In genomic region chr9:131398204-131398603, GRCh38 we compare ENCODE assay signal across 8 cellular contexts. TPM values are rescaled to one million over a fixed set of nuclear protein-coding genes. Genes with fewer than 3 reads are reported as not detected.
DNase-seq lines count a peak whose midpoint lies in the region; ATAC-seq and TF ChIP-seq lines count a peak whose summit lies in the region.

No MANE protein-coding gene starts in this region.

- no peak for TF ChIP-seq CTCF in LNCaP clone FGC (IDR thresholded peaks at IDR 0.05; ENCODE audit: control insufficient read depth, extremely low read depth, insufficient read depth)
- TF ChIP-seq CTCF in type B pancreatic cell (conservative IDR thresholded peaks at IDR 0.05) = no peak

- H3K27me3 Mint-ChIP-seq in activated T-helper 17 cell treated with anti-CD3 and anti-CD28 coated beads, Interleukin-2, amount 50 U/mL, for 72 hours = no peaks in the 10 kb centered on the region
- H3K27me3 Mint-ChIP-seq in type B pancreatic cell = no peaks in the 10 kb centered on the region

- H3K9me3 Mint-ChIP-seq in activated T-helper 17 cell treated with anti-CD3 and anti-CD28 coated beads, Interleukin-2, amount 50 U/mL, for 72 hours = no peaks in the 10 kb centered on the region
- no peaks in the 10 kb centered on the region for H3K9me3 Mint-ChIP-seq in type B pancreatic cell

- H3K36me3 Mint-ChIP-seq in activated T-helper 17 cell treated with anti-CD3 and anti-CD28 coated beads, Interleukin-2, amount 50 U/mL, for 72 hours (ENCODE audit: low read depth) = peaks cover 54% of the 10 kb centered on the region
- peaks cover 4% of the 10 kb centered on the region for H3K36me3 Mint-ChIP-seq in type B pancreatic cell

- ATAC-seq in activated T-helper 17 cell treated with anti-CD3 and anti-CD28 coated beads, Interleukin-2, amount 50 U/mL, for 72 hours (replicated peaks) = peak; percentile 26
- no peak for ATAC-seq in HG03432 (IDR thresholded peaks at IDR 0.05; ENCODE audit: unreplicated experiment)

- peak overlapping the region; percentile 31 for H3K27ac Mint-ChIP-seq in activated T-helper 17 cell treated with anti-CD3 and anti-CD28 coated beads, Interleukin-2, amount 50 U/mL, for 72 hours
- H3K27ac Mint-ChIP-seq in type B pancreatic cell = peak overlapping the region; percentile 92

- DNase-seq in CMK (ENCODE audit: low read depth) (peak; percentile 37), LNCaP clone FGC (ENCODE audit: low read depth) (peak; percentile 96), left kidney (ENCODE audit: low read depth, low spot score) (peak; percentile 67), type B pancreatic cell (ENCODE audit: extremely low spot score, unreplicated experiment) (no peak), NCI-H1694 (lab: John Stamatoyannopoulos, UW) (no peak), SIG-M5 treated with dmso at 0.1 percent for 504 hours (lab: John Stamatoyannopoulos, UW; ENCODE audit: unreplicated experiment) (no peak)

- H3K4me3 Mint-ChIP-seq in activated T-helper 17 cell treated with anti-CD3 and anti-CD28 coated beads, Interleukin-2, amount 50 U/mL, for 72 hours = peak overlapping the region; percentile 93
- H3K4me3 Mint-ChIP-seq in type B pancreatic cell = peak overlapping the region; percentile 98

- peak overlapping the region; percentile 68 for H3K4me3 ChIP-seq in LNCaP clone FGC (ENCODE audit: low read depth, low read length)

- peaks cover 56% of the 10 kb centered on the region for H3K4me1 Mint-ChIP-seq in activated T-helper 17 cell treated with anti-CD3 and anti-CD28 coated beads, Interleukin-2, amount 50 U/mL, for 72 hours
- peaks cover 60% of the 10 kb centered on the region for H3K4me1 Mint-ChIP-seq in type B pancreatic cell (ENCODE audit: unreplicated experiment)

RNA-seq across cellular contexts. Expression of gene PRRC2B, which starts 4.3 kb away (rescaled TPM):
- total RNA-seq in activated T-helper 17 cell treated with anti-CD3 and anti-CD28 coated beads, Interleukin-2, amount 50 U/mL, for 72 hours = 100 to 1,000 TPM; 136 to 157 TPM
- total RNA-seq in type B pancreatic cell (ENCODE audit: low replicate concordance) = 225 and 300 TPM in 2 replicates

Comparison
In these comparisons a context has a peak if more than half of its experiments do, and no peak if none do; other contexts are left out.
1. DNase-seq: peak in CMK (single experiment), LNCaP clone FGC (single experiment) and left kidney (single experiment); none in type B pancreatic cell (single experiment), NCI-H1694 (single experiment) and SIG-M5 treated with dmso at 0.1 percent for 504 hours (single experiment).